In the genomic region with DNA sequence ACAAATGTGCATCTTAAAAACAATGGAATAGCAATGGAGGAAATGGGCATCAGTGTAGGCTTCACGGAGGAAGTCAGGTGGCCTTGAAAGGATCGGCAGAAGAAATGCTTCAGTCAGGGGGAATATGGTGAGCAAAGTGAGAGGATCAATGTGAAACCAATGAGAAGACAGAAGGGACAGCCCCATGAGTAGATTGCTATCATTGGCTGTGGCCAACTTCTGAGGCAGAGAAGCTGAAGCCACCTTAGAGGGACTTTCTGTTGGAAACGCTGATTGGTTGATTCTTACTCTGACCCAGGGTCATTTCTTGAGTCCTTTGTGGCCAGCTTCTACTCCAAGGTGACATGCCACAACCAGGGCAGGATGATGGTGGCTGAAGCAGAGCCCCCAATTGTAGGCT, we compare ENCODE assay signal across 21 cellular contexts.
DNase-seq lines count a peak whose midpoint lies in the region; ATAC-seq and TF ChIP-seq lines count a peak whose summit lies in the region.
"Had no signal": no experiment of that assay in that cellular context is flagged by ENCODE, and none has a peak within 500 bp of the region (broad histone marks: within the 10 kb centered on the region; RNA-seq: fewer than 3 reads in every experiment).

No MANE protein-coding gene starts in this region.

- H3K36me3 ChIP-seq in gastroesophageal sphincter (no peaks in the 10 kb centered on the region), MM.1S (replicated peaks; ENCODE audit: insufficient read depth, low read length) (no peaks in the 10 kb centered on the region)
- H3K36me3 ChIP-seq: SJSA1 had no signal

- H3K27me3 ChIP-seq in gastroesophageal sphincter (no peaks in the 10 kb centered on the region), MM.1S (replicated peaks; ENCODE audit: insufficient read depth, low read length) (no peaks in the 10 kb centered on the region)
- H3K27me3 ChIP-seq: SJSA1 had no signal

- ATAC-seq in GM18511 (IDR thresholded peaks at IDR 0.05; ENCODE audit: unreplicated experiment) (peak; percentile 51), HG02870 (IDR thresholded peaks at IDR 0.05; ENCODE audit: unreplicated experiment) (peak; percentile 65), gastroesophageal sphincter (no peak), GM19467 (IDR thresholded peaks at IDR 0.05; ENCODE audit: unreplicated experiment) (no peak)
- ATAC-seq: HepG2 had no signal

- H2AFZ ChIP-seq in MM.1S (ENCODE audit: low read length) = no peak overlapping the region
- H2AFZ ChIP-seq: GM23248 had no signal

- H3K79me2 ChIP-seq in MM.1S (ENCODE audit: low read length) = no peaks in the 10 kb centered on the region

- TF ChIP-seq EP300 in gastroesophageal sphincter (IDR thresholded peaks at IDR 0.05) = no peak

- no peaks in the 10 kb centered on the region for H4K20me1 ChIP-seq in MM.1S (ENCODE audit: insufficient read depth, low read length)

- WGBS in gastroesophageal sphincter (ENCODE audit: low coverage in 1 of 2), 2 donors = 73% methylated on average over 2 of the region's 3 CpGs

- no peak overlapping the region for H3K4me2 ChIP-seq in MM.1S (ENCODE audit: low read depth, low read length)

- no peak for TF ChIP-seq POLR2A in gastroesophageal sphincter (IDR thresholded peaks at IDR 0.05)

- DNase-seq in GM12865 (ENCODE audit: low read depth) (peak; percentile 35), MM.1S (no peak), NCI-H1694 (lab: John Stamatoyannopoulos, UW) (no peak), NCI-H526 (lab: John Stamatoyannopoulos, UW) (no peak)
- DNase-seq: CD4-positive, CD25-positive, alpha-beta regulatory T cell; EL; GM23248; H9; HFFc6; KBM-7; NCI-H1105; NCI-H146; NCI-H2029 treated with DMSO at 0.1 percent for 48 hours; NCI-H226; NCI-H524 treated with DMSO at 0.1 percent for 48 hours had no signal

- H3K9me3 ChIP-seq in gastroesophageal sphincter (no peaks in the 10 kb centered on the region), MM.1S (replicated peaks; ENCODE audit: insufficient read depth, low read length) (no peaks in the 10 kb centered on the region)
- H3K9me3 ChIP-seq: SJSA1 had no signal

- no peaks in the 10 kb centered on the region for H3K9me2 ChIP-seq in MM.1S (replicated peaks; ENCODE audit: insufficient read depth, low read length)

- H3K4me3 ChIP-seq in GM12865 (ENCODE audit: low read depth, low read length) (no peak overlapping the region), gastroesophageal sphincter (no peak overlapping the region), MM.1S (ENCODE audit: low read length) (no peak overlapping the region)
- H3K4me3 ChIP-seq: GM23248, SJSA1 had no signal

- H3F3A ChIP-seq in MM.1S (ENCODE audit: insufficient read depth, low read length) = no peaks in the 10 kb centered on the region

- no peak overlapping the region for H3K9ac ChIP-seq in MM.1S (ENCODE audit: low read length)
- H3K9ac ChIP-seq: GM23248 had no signal

- TF ChIP-seq CTCF in GM12865 (IDR thresholded peaks at IDR 0.05; ENCODE audit: insufficient read depth, low read depth, low read length, missing control alignments) = no peak
- TF ChIP-seq CTCF in gastroesophageal sphincter (IDR thresholded peaks at IDR 0.05) = no peak
- TF ChIP-seq CTCF in MM.1S (IDR thresholded peaks at IDR 0.05; ENCODE audit: low read length) = no peak

- peaks cover 4 to 24% (median 11%) of the 10 kb centered on the region in 3 donors for H3K4me1 ChIP-seq in gastroesophageal sphincter
- H3K4me1 ChIP-seq in MM.1S (ENCODE audit: low read length) = no peaks in the 10 kb centered on the region
- H3K4me1 ChIP-seq: SJSA1 had no signal

- H3K27ac ChIP-seq in gastroesophageal sphincter (peak overlapping the region in 3 of 4 donors; percentile 11 to 41 (median 25)), MM.1S (ENCODE audit: low read length) (no peak overlapping the region)
- H3K27ac ChIP-seq: GM23248, SJSA1 had no signal

Comparison
In these comparisons a context has a peak if more than half of its experiments do, and no peak if none do; other contexts are left out.
1. ATAC-seq: peak in GM18511 (single experiment) and HG02870 (single experiment); none in gastroesophageal sphincter (single experiment) and GM19467 (single experiment).